Comparison of ENCODE assay signal across 10 cellular contexts in the genomic region with DNA sequence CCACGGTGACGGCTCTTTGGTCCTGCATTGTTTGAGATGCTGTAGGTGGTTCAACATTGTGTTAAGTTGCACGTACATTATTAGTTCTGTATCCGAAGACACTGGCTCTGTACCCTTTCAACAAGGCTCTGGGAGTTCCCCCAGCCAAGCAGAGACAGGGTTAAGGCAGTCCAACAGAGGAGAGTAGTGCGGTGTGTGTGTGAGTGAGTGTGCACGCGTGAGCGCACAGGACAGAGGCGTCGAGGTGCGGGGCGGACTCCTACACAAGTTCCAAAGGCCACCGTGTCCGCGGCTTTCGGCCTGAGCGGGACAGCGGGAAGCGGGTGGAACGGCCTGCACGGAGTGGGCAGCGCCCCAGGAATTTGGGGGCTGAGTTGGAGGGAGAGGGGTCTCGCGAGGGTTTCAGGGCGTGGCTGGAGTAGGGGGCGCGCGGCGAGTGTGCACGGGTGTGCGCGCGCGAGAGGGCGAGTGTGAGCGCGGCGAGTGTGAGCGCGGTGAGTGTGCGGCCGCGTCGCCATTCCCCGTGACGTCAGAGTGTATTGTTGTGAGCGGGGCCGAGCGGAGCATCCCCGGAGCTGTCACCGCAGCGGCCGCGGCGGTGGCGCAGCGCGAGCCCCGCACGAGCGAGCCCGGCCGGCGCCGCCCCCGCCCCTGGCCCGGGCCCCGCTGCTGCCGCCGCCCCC. TPM values are rescaled to one million over a fixed set of nuclear protein-coding genes. Genes with fewer than 3 reads are reported as not detected.
DNase-seq lines count a peak whose midpoint lies in the region; ATAC-seq and TF ChIP-seq lines count a peak whose summit lies in the region.
"Had no signal": no experiment of that assay in that cellular context is flagged by ENCODE, and none has a peak within 500 bp of the region (broad histone marks: within the 10 kb centered on the region; RNA-seq: fewer than 3 reads in every experiment).

A gene (plus strand): TSS at position 532 of the 683 bp plus-strand sequence. CDS start 413 bp downstream, outside the sequence.

- DNase-seq in DMS 273 (lab: John Stamatoyannopoulos, UW; ENCODE audit: unreplicated experiment): peak; percentile 20
- no peak for DNase-seq in DMS 273 treated with DMSO at 0.1 percent for 48 hours (lab: John Stamatoyannopoulos, UW)
- peak; percentile 23 for DNase-seq in NCI-H1417 treated with DMSO at 0.1 percent for 48 hours (lab: John Stamatoyannopoulos, UW)
- DNase-seq in activated naive CD8-positive, alpha-beta T cell treated with anti-CD3 and anti-CD28 coated beads, Interleukin-2, amount 50 U/mL, for 24 hours: no peak
- DNase-seq in hepatocyte (ENCODE audit: low spot score): peak; percentile 73
- DNase-seq in putamen (ENCODE audit: low spot score): peak; percentile 42
- no peak for DNase-seq in activated effector memory CD4-positive, alpha-beta T cell treated with Interleukin-2 at 50 U/mL for 16 hours
- no peak for DNase-seq in DMS114 treated with DMSO at 0.1 percent for 48 hours (lab: John Stamatoyannopoulos, UW; ENCODE audit: unreplicated experiment)

- H3K27me3 Mint-ChIP-seq in activated naive CD8-positive, alpha-beta T cell treated with anti-CD3 and anti-CD28 coated beads, Interleukin-2, amount 50 U/mL, for 24 hours: peaks cover 23% of the 10 kb centered on the region

- peak within 1 kb of the TSS; percentile 87 for H3K4me2 ChIP-seq in hepatocyte

- H3K27ac ChIP-seq in hepatocyte: peak within 1 kb of the TSS; percentile 93
- H3K27ac ChIP-seq: 22Rv1 had no signal

- H3K79me2 ChIP-seq in hepatocyte: peaks cover 40% of the 10 kb centered on the region

- no peaks in the 10 kb centered on the region for H3K9me3 Mint-ChIP-seq in activated naive CD8-positive, alpha-beta T cell treated with anti-CD3 and anti-CD28 coated beads, Interleukin-2, amount 50 U/mL, for 24 hours

- H2AFZ ChIP-seq in hepatocyte: peak within 1 kb of the TSS; percentile 97

- H3K36me3 Mint-ChIP-seq in activated naive CD8-positive, alpha-beta T cell treated with anti-CD3 and anti-CD28 coated beads, Interleukin-2, amount 50 U/mL, for 24 hours (ENCODE audit: low read depth): no peaks in the 10 kb centered on the region

- peak within 1 kb of the TSS; percentile 77 for H3K4me3 Mint-ChIP-seq in activated naive CD8-positive, alpha-beta T cell treated with anti-CD3 and anti-CD28 coated beads, Interleukin-2, amount 50 U/mL, for 24 hours

- peaks cover 6% of the 10 kb centered on the region for H3K4me1 Mint-ChIP-seq in activated naive CD8-positive, alpha-beta T cell treated with anti-CD3 and anti-CD28 coated beads, Interleukin-2, amount 50 U/mL, for 24 hours

- H3K9me2 ChIP-seq in hepatocyte (replicated peaks; ENCODE audit: insufficient read depth): no peaks in the 10 kb centered on the region

- ATAC-seq in activated naive CD8-positive, alpha-beta T cell treated with anti-CD3 and anti-CD28 coated beads, Interleukin-2, amount 50 U/mL, for 24 hours: no peak

- H4K20me1 ChIP-seq in hepatocyte (ENCODE audit: insufficient read depth, poor library complexity, severe bottlenecking): no peaks in the 10 kb centered on the region

- H3K4me1 ChIP-seq in hepatocyte (ENCODE audit: insufficient read depth): peaks cover 5% of the 10 kb centered on the region

- no peak for TF ChIP-seq CTCF in hepatocyte (IDR thresholded peaks at IDR 0.05; ENCODE audit: poor library complexity)

- H3K4me3 ChIP-seq in hepatocyte: peak within 1 kb of the TSS; percentile 82

- no peaks in the 10 kb centered on the region for H3K27me3 ChIP-seq in hepatocyte

- no peak within 1 kb of the TSS for H3K27ac Mint-ChIP-seq in activated naive CD8-positive, alpha-beta T cell treated with anti-CD3 and anti-CD28 coated beads, Interleukin-2, amount 50 U/mL, for 24 hours

- 3% methylated on average over 29 of the region's 70 CpGs for WGBS in hepatocyte (ENCODE audit: low lambda C conversion rate, missing lambda C conversion rate)

- H3K36me3 ChIP-seq in hepatocyte (replicated peaks; ENCODE audit: insufficient read depth, low read depth): no peaks in the 10 kb centered on the region

- H3K9me3 ChIP-seq in hepatocyte (ENCODE audit: low read depth): no peaks in the 10 kb centered on the region

RNA-seq across cellular contexts. Expression of the gene that starts here (rescaled TPM):
- total RNA-seq in hepatocyte: 6.9 and 8.7 TPM in 2 replicates
- 1.4 and 2.7 TPM in 2 replicates for polyA plus RNA-seq in hepatocyte
- total RNA-seq: T-helper 1 cell treated with Interleukin-12 subunit alpha and Interleukin-12 subunit beta and Interleukin-4 antibody, amounts not matched to agents 30 ng/mL and 1 ng/mL, for 36 hours had no signal

Comparison
In these comparisons a context has a peak if more than half of its experiments do, and no peak if none do; other contexts are left out.
1. DNase-seq: peak in DMS 273 (single experiment), NCI-H1417 treated with DMSO at 0.1 percent for 48 hours (single experiment), hepatocyte (single experiment) and putamen (single experiment); none in DMS 273 treated with DMSO at 0.1 percent for 48 hours (single experiment), activated naive CD8-positive, alpha-beta T cell treated with anti-CD3 and anti-CD28 coated beads, Interleukin-2, amount 50 U/mL, for 24 hours (single experiment), activated effector memory CD4-positive, alpha-beta T cell treated with Interleukin-2 at 50 U/mL for 16 hours (single experiment) and DMS114 treated with DMSO at 0.1 percent for 48 hours (single experiment).